In the genomic region with DNA sequence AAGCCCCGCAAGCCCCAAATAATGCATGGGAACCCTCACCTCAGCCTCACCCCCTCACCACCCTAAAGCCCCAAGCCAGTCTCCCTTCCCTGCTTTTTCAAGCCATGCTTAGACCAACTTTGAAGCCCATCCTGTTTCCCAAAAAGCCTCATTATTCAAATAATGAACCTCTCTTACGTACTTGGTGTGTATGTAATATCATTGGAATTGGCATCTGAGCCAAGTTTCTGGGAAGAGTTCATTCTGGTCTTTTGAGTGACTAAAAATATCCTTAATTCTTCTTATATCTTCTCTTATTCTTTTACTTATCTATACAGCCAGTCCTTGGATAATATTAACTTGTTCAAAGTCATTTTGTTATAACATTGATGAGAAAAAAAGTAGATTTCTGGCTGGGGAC, we compare ENCODE assay signal across 21 cellular contexts.
DNase-seq lines count a peak whose midpoint lies in the region; ATAC-seq and TF ChIP-seq lines count a peak whose summit lies in the region.
"Had no signal": no experiment of that assay in that cellular context is flagged by ENCODE, and none has a peak within 500 bp of the region (broad histone marks: within the 10 kb centered on the region; RNA-seq: fewer than 3 reads in every experiment).

No MANE protein-coding gene starts in this region.

- H3K9me3 ChIP-seq in GM23248 (ENCODE audit: low read depth) (no peaks in the 10 kb centered on the region), tibial nerve (no peaks in the 10 kb centered on the region)
- H3K9me3 ChIP-seq: A549, MG63, SJSA1 had no signal

- DNase-seq in GM23248 (peak; percentile 23), choroid plexus epithelial cell (ENCODE audit: low read depth) (peak; percentile 25), fibroblast of the aortic adventitia (ENCODE audit: low read depth) (peak; percentile 58), activated gamma-delta T cell treated with Interleukin-2 at 50 U/mL for 16 hours (no peak), tibial nerve (ENCODE audit: low spot score in 2 of 2) (no peak), COR-L47 (lab: John Stamatoyannopoulos, UW) (no peak)
- DNase-seq: H7, KBM-7, MG63, NCI-H146, NCI-H1930, NCI-H2107, NCI-H446, NCI-H524 treated with DMSO at 0.1 percent for 48 hours, NCI-H774, PC-3 had no signal

- no peak for TF ChIP-seq CTCF in choroid plexus epithelial cell (conservative IDR thresholded peaks at IDR 0.05; ENCODE audit: low read depth, low read length)
- no peak for TF ChIP-seq CTCF in fibroblast of the aortic adventitia (IDR thresholded peaks at IDR 0.05; ENCODE audit: insufficient read depth, low read length)
- TF ChIP-seq CTCF in tibial nerve (IDR thresholded peaks at IDR 0.05) = no peak

- TF ChIP-seq POLR2A in tibial nerve (IDR thresholded peaks at IDR 0.05) = no peak

- no peaks in the 10 kb centered on the region for H4K20me1 ChIP-seq in GM23248 (ENCODE audit: insufficient read depth)

- H3K27ac ChIP-seq in GM23248 (no peak overlapping the region), tibial nerve (no peak overlapping the region)
- H3K27ac ChIP-seq: A549, C4-2B, SJSA1 had no signal

- in situ Hi-C loops in GM23248 (cut with MboI) = no loop called here

- peaks cover 4% of the 10 kb centered on the region; the same call in 1 of the 2 replicates for H3K9me2 ChIP-seq in GM23248 (ENCODE audit: insufficient read depth)

- H3K36me3 ChIP-seq in GM23248 (ENCODE audit: low read depth) (no peaks in the 10 kb centered on the region), tibial nerve (no peaks in the 10 kb centered on the region)
- H3K36me3 ChIP-seq: MG63, SJSA1 had no signal

- H3K9ac ChIP-seq in GM23248 = no peak overlapping the region

- peaks cover 11% of the 10 kb centered on the region for H3F3A ChIP-seq in GM23248 (ENCODE audit: insufficient read depth)

- no peak for TF ChIP-seq EP300 in tibial nerve (IDR thresholded peaks at IDR 0.05)

- H3K4me3 ChIP-seq in GM23248 = no peak overlapping the region
- no peak overlapping the region for H3K4me3 ChIP-seq in choroid plexus epithelial cell (ENCODE audit: low read depth, low read length)
- no peak overlapping the region for H3K4me3 ChIP-seq in fibroblast of the aortic adventitia (ENCODE audit: low read depth, low read length)
- H3K4me3 ChIP-seq in tibial nerve = no peak overlapping the region
- H3K4me3 ChIP-seq: A549, MG63, SJSA1 had no signal

- H3K4me2 ChIP-seq in GM23248 (ENCODE audit: unreplicated experiment) = no peak overlapping the region
- H3K4me2 ChIP-seq: A549 had no signal

- WGBS in GM23248 (ENCODE audit: low coverage in 1 of 2, low lambda C conversion rate in 2 of 2, missing lambda C conversion rate in 2 of 2), 2 experiments = 79 to 84% methylated on average over 2 of the region's 2 CpGs
- 62 to 77% methylated on average over 2 of the region's 2 CpGs for WGBS in tibial nerve, 2 donors

- H3K79me2 ChIP-seq in GM23248 (ENCODE audit: insufficient read depth) = no peaks in the 10 kb centered on the region

- no peak overlapping the region for H2AFZ ChIP-seq in GM23248

- no peaks in the 10 kb centered on the region for H3K27me3 ChIP-seq in GM23248 (replicated peaks; ENCODE audit: insufficient read depth)
- no peaks in the 10 kb centered on the region for H3K27me3 ChIP-seq in tibial nerve
- H3K27me3 ChIP-seq: MG63, SJSA1 had no signal

- H3K4me1 ChIP-seq in GM23248 (ENCODE audit: insufficient read depth) = peaks cover 13% of the 10 kb centered on the region
- no peaks in the 10 kb centered on the region for H3K4me1 ChIP-seq in tibial nerve
- H3K4me1 ChIP-seq: A549 had no signal

- no peak for ATAC-seq in HG02678 (IDR thresholded peaks at IDR 0.05; ENCODE audit: unreplicated experiment)
- ATAC-seq: A549, PC-3, Right ventricle myocardium inferior had no signal

Comparison
In these comparisons a context has a peak if more than half of its experiments do, and no peak if none do; other contexts are left out.
1. DNase-seq: peak in GM23248 (single experiment), choroid plexus epithelial cell (single experiment) and fibroblast of the aortic adventitia (single experiment); none in activated gamma-delta T cell treated with Interleukin-2 at 50 U/mL for 16 hours (single experiment), tibial nerve (0 of 2) and COR-L47 (single experiment).